In genomic region chr20:63216849-63217471, GRCh38 we compare ENCODE assay signal across 8 cellular contexts. TPM values are rescaled to one million over a fixed set of nuclear protein-coding genes. Genes with fewer than 3 reads are reported as not detected.
DNase-seq lines count a peak whose midpoint lies in the region; ATAC-seq, FAIRE-seq and TF ChIP-seq lines count a peak whose summit lies in the region.

No MANE protein-coding gene starts in this region.

- 15% methylated on average over 13 of the region's 13 CpGs for WGBS in HepG2 (ENCODE audit: low lambda C conversion rate)
- 73 to 100% methylated on average over 1 to 13 of the region's 13 CpGs for WGBS in transverse colon (ENCODE audit: low coverage in 1 of 2), 2 donors

- FAIRE-seq in HepG2 (lab: Jason Lieb, UNC) = peak; percentile 44

- H3K4me1 Mint-ChIP-seq in activated T-cell treated with anti-CD3 and anti-CD28 coated beads, Interleukin-2, amount 50 U/mL, for 24 hours (ENCODE audit: low read depth) = peaks cover 42% of the 10 kb centered on the region

- no TSS peak for BruUV-seq in HepG2 (replicated peaks; lab: Mats Ljungman, UMichigan)

- peak overlapping the region; percentile 82 for H3K27ac ChIP-seq in angular gyrus (ENCODE audit: low read depth, low read length)
- no peak overlapping the region for H3K27ac ChIP-seq in HepG2 (ENCODE audit: extremely low read length, insufficient read depth, low read length)
- peak overlapping the region; percentile 81 to 91 (median 83) for H3K27ac ChIP-seq in transverse colon

- no peak; the same call in 1 of the 2 replicates for TF ChIP-seq RAD21 in HepG2 (CRISPR knock-in tag; IDR thresholded peaks at IDR 0.05)

- H3K4me1 ChIP-seq in HepG2 (ENCODE audit: insufficient read depth, low read length) (peaks cover 53% of the 10 kb centered on the region), transverse colon (peaks cover 11 to 35% (median 31%) of the 10 kb centered on the region in 4 donors)

- H3K27me3 ChIP-seq in HepG2 (ENCODE audit: control insufficient read depth in 1 of 2, insufficient read depth in 2 of 2, low read length in 2 of 2) = peaks cover 21 to 43% of the 10 kb centered on the region in 2 experiments; a peak in 4 of 5 replicates
- peaks cover 4% of the 10 kb centered on the region for H3K27me3 ChIP-seq in transverse colon

- POLR2A ChIA-PET in HepG2 (lab: Yijun Ruan, JAX) = interaction anchor here (0.9 to 1.8 kb wide), 3 partner anchors 8 to 425 kb away, joined by 3 to 4 read pairs (median 4); partner anchors contain the start of gene BIRC7

- ATAC-seq in HepG2 (peak; percentile 44), GM21515 (IDR thresholded peaks at IDR 0.05; ENCODE audit: unreplicated experiment) (no peak), HG03135 (IDR thresholded peaks at IDR 0.05; ENCODE audit: unreplicated experiment) (no peak)

- peaks cover 34% of the 10 kb centered on the region for H4K20me1 ChIP-seq in HepG2 (ENCODE audit: insufficient read depth, low read length)

- intact Hi-C loops in HepG2 (cut with micrococcal nuclease; ENCODE audit: unreplicated experiment) (loop anchor here (5.0 kb wide), 1 partner anchor 35 kb away; no protein-coding TSS in a partner anchor), transverse colon (cut with DNase I; ENCODE audit: low total_unique reads) (no loop called here)

- H3K9me3 Mint-ChIP-seq in activated T-cell treated with anti-CD3 and anti-CD28 coated beads, Interleukin-2, amount 50 U/mL, for 24 hours = no peaks in the 10 kb centered on the region

- H3K4me2 ChIP-seq in HepG2 (ENCODE audit: low read depth, low read length) = peak overlapping the region; percentile 84

- peak overlapping the region; percentile 86 for H3K27ac Mint-ChIP-seq in activated T-cell treated with anti-CD3 and anti-CD28 coated beads, Interleukin-2, amount 50 U/mL, for 24 hours

- H3K36me3 ChIP-seq in HepG2 (replicated peaks in 1 of 2; ENCODE audit: control insufficient read depth in 1 of 2, insufficient read depth in 2 of 2, low read length in 2 of 2) (peaks cover 13 to 30% of the 10 kb centered on the region in 2 experiments), transverse colon (peaks cover 0 to 9% (median 0%) of the 10 kb centered on the region in 4 donors)

- H3K9me3 ChIP-seq in HepG2 (ENCODE audit: low read length) = no peaks in the 10 kb centered on the region
- no peaks in the 10 kb centered on the region for H3K9me3 ChIP-seq in transverse colon

- peak overlapping the region; percentile 69 for H3K9ac ChIP-seq in HepG2 (ENCODE audit: insufficient read depth, low read depth, low read length)

- H3K27me3 Mint-ChIP-seq in activated T-cell treated with anti-CD3 and anti-CD28 coated beads, Interleukin-2, amount 50 U/mL, for 24 hours = no peaks in the 10 kb centered on the region

- H3K36me3 Mint-ChIP-seq in activated T-cell treated with anti-CD3 and anti-CD28 coated beads, Interleukin-2, amount 50 U/mL, for 24 hours (ENCODE audit: low read depth) = peaks cover 35% of the 10 kb centered on the region

- CTCF ChIA-PET in HepG2 (lab: Yijun Ruan, JAX; ENCODE audit: low intra/inter-chr PET ratio, low total read pairs) = no interaction called here

- peak; percentile 39 for DNase-seq in activated T-cell treated with anti-CD3 and anti-CD28 coated beads, Interleukin-2, amount 50 U/mL, for 24 hours
- DNase-seq in activated T-cell treated with anti-CD3 and anti-CD28 coated beads, Interleukin-2, amount 50 U/mL, for 1 hour = no peak
- no peak for DNase-seq in HepG2 (ENCODE audit: low spot score)
- DNase-seq in transverse colon = no peak
- DNase-seq in mesenteric fat pad (ENCODE audit: low spot score) = no peak

- in situ Hi-C loops in HepG2 (cut with HindIII; ENCODE audit: extremely low pct_ligation_motif_present, low pct_unique_long_range_greater_than_20kb) = no loop called here
- in situ Hi-C loops in transverse colon (cut with MboI; ENCODE audit: low pct_ligation_motif_present in 1 of 4, low pct_unique_long_range_greater_than_20kb in 1 of 4, low sequenced_read_pairs in 3 of 4) = no loop called here

- H2AFZ ChIP-seq in HepG2 (ENCODE audit: low read length) = no peak overlapping the region

- TF ChIP-seq CTCF in HepG2 (CRISPR knock-in tag; IDR thresholded peaks at IDR 0.05) (peak; percentile 24), transverse colon (IDR thresholded peaks at IDR 0.05) (no peak)

- H3K4me3 ChIP-seq in HepG2 (replicated peaks in 1 of 3; ENCODE audit: insufficient read depth in 1 of 3, low read depth in 2 of 3, low read length in 3 of 3) = peak overlapping the region; percentile 48 to 97 (median 74)
- peak overlapping the region in 3 of 4 donors; percentile 88 to 99 (median 96) for H3K4me3 ChIP-seq in transverse colon

- peak overlapping the region; percentile 98 for H3K4me3 Mint-ChIP-seq in activated T-cell treated with anti-CD3 and anti-CD28 coated beads, Interleukin-2, amount 50 U/mL, for 24 hours

- no peak for TF ChIP-seq EP300 in HepG2 (IDR thresholded peaks at IDR 0.05; ENCODE audit: low read depth in 2 of 2, low read length in 2 of 2)
- TF ChIP-seq EP300 in HepG2 (CRISPR knock-in tag; IDR thresholded peaks at IDR 0.05; ENCODE audit: borderline replicate concordance) = no peak
- no peak for TF ChIP-seq EP300 in transverse colon (IDR thresholded peaks at IDR 0.05; ENCODE audit: low read depth)

- H3K79me2 ChIP-seq in HepG2 (ENCODE audit: insufficient read depth, low read length) = peaks cover 35% of the 10 kb centered on the region

- no peak for TF ChIP-seq POLR2A in HepG2 (IDR thresholded peaks at IDR 0.05; ENCODE audit: insufficient read depth in 1 of 2, low read depth in 2 of 2, low read length in 2 of 2)
- no peak for TF ChIP-seq POLR2A in transverse colon (IDR thresholded peaks at IDR 0.05)

RNA-seq across cellular contexts. Expression of gene YTHDF1, which starts 1.0 kb away (rescaled TPM):
- total RNA-seq in HepG2 (2016; rRNA removed; fragmentation: Illumina TruSeq; extraction: Trizol) = 37.7 and 39.8 TPM in 2 replicates
- 15.1 and 15.2 TPM in 2 replicates for total RNA-seq in HepG2 (2016; cell fraction: cytosol; rRNA removed; fragmentation: Illumina TruSeq; extraction: Trizol; ENCODE audit: low read depth)
- 35.8 and 37.7 TPM in 2 replicates for total RNA-seq in HepG2 (2016; cell fraction: insoluble cytoplasmic fraction; rRNA removed; fragmentation: Illumina TruSeq; extraction: Trizol)
- 41.8 and 42.4 TPM in 2 replicates for total RNA-seq in HepG2 (2016; cell fraction: membrane; rRNA removed; fragmentation: Illumina TruSeq; extraction: Trizol)
- total RNA-seq in HepG2 (2016; cell fraction: nucleus; rRNA removed; fragmentation: Illumina TruSeq; extraction: Trizol) = 28.2 and 31.2 TPM in 2 replicates
- polyA plus RNA-seq in HepG2 (2011; rRNA removed) = 34.5 and 36.4 TPM in 2 replicates
- polyA plus RNA-seq in HepG2 (2011; cell fraction: cytosol; rRNA removed) = 27.2 and 28.5 TPM in 2 replicates
- polyA plus RNA-seq in HepG2 (2011; cell fraction: nucleus; rRNA removed) = 36.7 and 41.9 TPM in 2 replicates
- polyA plus RNA-seq in HepG2 (2012) = 36.8 and 38.5 TPM in 2 replicates
- polyA plus RNA-seq in HepG2 (2016; cell fraction: cytosol; fragmentation: Illumina TruSeq; extraction: Trizol; ENCODE audit: low read depth) = 9.5 and 11.3 TPM in 2 replicates
- polyA plus RNA-seq in HepG2 (2016; cell fraction: insoluble cytoplasmic fraction; fragmentation: Illumina TruSeq; extraction: Trizol; ENCODE audit: low read depth) = 51.6 and 60.0 TPM in 2 replicates
- polyA plus RNA-seq in HepG2 (2016; cell fraction: membrane; fragmentation: Illumina TruSeq; extraction: Trizol; ENCODE audit: low read depth) = 29.6 and 31.9 TPM in 2 replicates
- 75.9 and 78.1 TPM in 2 replicates for polyA plus RNA-seq in HepG2 (2016; cell fraction: nucleus; fragmentation: Illumina TruSeq; extraction: Trizol; ENCODE audit: insufficient read depth, low read depth)
- 40.3 and 47.9 TPM in 2 replicates for polyA minus RNA-seq in HepG2 (2011; rRNA and poly(A)+ RNA removed; ENCODE audit: low replicate concordance)
- polyA minus RNA-seq in HepG2 (2011; cell fraction: cytosol; rRNA and poly(A)+ RNA removed) = 30.1 and 32.4 TPM in 2 replicates
- polyA minus RNA-seq in HepG2 (2011; cell fraction: nucleus; rRNA and poly(A)+ RNA removed) = 17.8 and 21.1 TPM in 2 replicates
- total RNA-seq in transverse colon = 10 to 100 TPM; 29.4 to 35.2 (median 32.9) TPM
- 33.6 TPM for total RNA-seq in mesenteric fat pad

RNA-seq across cellular contexts. Expression of gene BIRC7, which starts 18.7 kb away (rescaled TPM):
- total RNA-seq in HepG2 (2016; rRNA removed; fragmentation: Illumina TruSeq; extraction: Trizol) (0.20 and 0.27 TPM in 2 replicates), transverse colon (10 to 100 TPM in 1 of 4 donors, 1 to 10 TPM in 1, not detected in 2; 1.6 to 12.7 TPM), mesenteric fat pad (0.35 TPM)
- total RNA-seq in HepG2 (2016; cell fraction: cytosol; rRNA removed; fragmentation: Illumina TruSeq; extraction: Trizol; ENCODE audit: low read depth) = not detected in 2 replicates
- 0.33 and 0.45 TPM in 2 replicates for total RNA-seq in HepG2 (2016; cell fraction: insoluble cytoplasmic fraction; rRNA removed; fragmentation: Illumina TruSeq; extraction: Trizol)
- total RNA-seq in HepG2 (2016; cell fraction: membrane; rRNA removed; fragmentation: Illumina TruSeq; extraction: Trizol) = 0.12 and 0.17 TPM in 2 replicates
- total RNA-seq in HepG2 (2016; cell fraction: nucleus; rRNA removed; fragmentation: Illumina TruSeq; extraction: Trizol) = 0.28 and 0.53 TPM in 2 replicates
- 5.1 and 8.6 TPM in 2 replicates for polyA plus RNA-seq in HepG2 (2011; rRNA removed)
- polyA plus RNA-seq in HepG2 (2011; cell fraction: cytosol; rRNA removed) = 4.3 and 7.9 TPM in 2 replicates
- 81.1 and 86.7 TPM in 2 replicates for polyA plus RNA-seq in HepG2 (2011; cell fraction: nucleus; rRNA removed)
- polyA plus RNA-seq in HepG2 (2012) = 2.6 and 6.6 TPM in 2 replicates
- 0.14 TPM in 1 of 2 replicates, not detected in the other for polyA plus RNA-seq in HepG2 (2016; cell fraction: cytosol; fragmentation: Illumina TruSeq; extraction: Trizol; ENCODE audit: low read depth)
- 0.37 TPM in 1 of 2 replicates, not detected in the other for polyA plus RNA-seq in HepG2 (2016; cell fraction: insoluble cytoplasmic fraction; fragmentation: Illumina TruSeq; extraction: Trizol; ENCODE audit: low read depth)
- 0.29 TPM in 1 of 2 replicates, not detected in the other for polyA plus RNA-seq in HepG2 (2016; cell fraction: membrane; fragmentation: Illumina TruSeq; extraction: Trizol; ENCODE audit: low read depth)
- 0.62 and 0.85 TPM in 2 replicates for polyA plus RNA-seq in HepG2 (2016; cell fraction: nucleus; fragmentation: Illumina TruSeq; extraction: Trizol; ENCODE audit: insufficient read depth, low read depth)
- polyA minus RNA-seq in HepG2 (2011; rRNA and poly(A)+ RNA removed; ENCODE audit: low replicate concordance) = 0.37 and 4.3 TPM in 2 replicates
- 2.0 and 2.2 TPM in 2 replicates for polyA minus RNA-seq in HepG2 (2011; cell fraction: cytosol; rRNA and poly(A)+ RNA removed)
- polyA minus RNA-seq in HepG2 (2011; cell fraction: nucleus; rRNA and poly(A)+ RNA removed) = 6.4 and 9.9 TPM in 2 replicates

RNA-seq across cellular contexts. Expression of gene NKAIN4, which starts 37.3 kb away (rescaled TPM):
- total RNA-seq in HepG2 (2016; rRNA removed; fragmentation: Illumina TruSeq; extraction: Trizol) (not detected in 2 replicates), transverse colon (under 1 TPM in 1 of 4 donors, not detected in 3; 0.79 TPM), mesenteric fat pad (not detected)
- not detected in 2 replicates for total RNA-seq in HepG2 (2016; cell fraction: cytosol; rRNA removed; fragmentation: Illumina TruSeq; extraction: Trizol; ENCODE audit: low read depth)
- not detected in 2 replicates for total RNA-seq in HepG2 (2016; cell fraction: insoluble cytoplasmic fraction; rRNA removed; fragmentation: Illumina TruSeq; extraction: Trizol)
- total RNA-seq in HepG2 (2016; cell fraction: membrane; rRNA removed; fragmentation: Illumina TruSeq; extraction: Trizol) = not detected in 2 replicates
- total RNA-seq in HepG2 (2016; cell fraction: nucleus; rRNA removed; fragmentation: Illumina TruSeq; extraction: Trizol) = not detected in 2 replicates
- polyA plus RNA-seq in HepG2 (2011; rRNA removed) = not detected in 2 replicates
- not detected in 2 replicates for polyA plus RNA-seq in HepG2 (2011; cell fraction: cytosol; rRNA removed)
- polyA plus RNA-seq in HepG2 (2011; cell fraction: nucleus; rRNA removed) = not detected in 2 replicates
- polyA plus RNA-seq in HepG2 (2012) = 0.27 TPM in 1 of 2 replicates, not detected in the other
- polyA plus RNA-seq in HepG2 (2016; cell fraction: cytosol; fragmentation: Illumina TruSeq; extraction: Trizol; ENCODE audit: low read depth) = not detected in 2 replicates
- not detected in 2 replicates for polyA plus RNA-seq in HepG2 (2016; cell fraction: insoluble cytoplasmic fraction; fragmentation: Illumina TruSeq; extraction: Trizol; ENCODE audit: low read depth)
- not detected in 2 replicates for polyA plus RNA-seq in HepG2 (2016; cell fraction: membrane; fragmentation: Illumina TruSeq; extraction: Trizol; ENCODE audit: low read depth)
- polyA plus RNA-seq in HepG2 (2016; cell fraction: nucleus; fragmentation: Illumina TruSeq; extraction: Trizol; ENCODE audit: insufficient read depth, low read depth) = not detected in 2 replicates
- not detected in 2 replicates for polyA minus RNA-seq in HepG2 (2011; rRNA and poly(A)+ RNA removed; ENCODE audit: low replicate concordance)
- polyA minus RNA-seq in HepG2 (2011; cell fraction: cytosol; rRNA and poly(A)+ RNA removed) = not detected in 2 replicates
- not detected in 2 replicates for polyA minus RNA-seq in HepG2 (2011; cell fraction: nucleus; rRNA and poly(A)+ RNA removed)

RNA-seq across cellular contexts. Expression of gene ARFGAP1, which starts 55.7 kb away (rescaled TPM):
- total RNA-seq in HepG2 (2016; rRNA removed; fragmentation: Illumina TruSeq; extraction: Trizol) (51.4 and 132 TPM in 2 replicates), transverse colon (100 to 1,000 TPM in 1 of 4 donors, 10 to 100 TPM in 3; 43.8 to 200 (median 74.8) TPM), mesenteric fat pad (60.8 TPM)
- 32.3 and 33.5 TPM in 2 replicates for total RNA-seq in HepG2 (2016; cell fraction: cytosol; rRNA removed; fragmentation: Illumina TruSeq; extraction: Trizol; ENCODE audit: low read depth)
- 44.4 and 147 TPM in 2 replicates for total RNA-seq in HepG2 (2016; cell fraction: insoluble cytoplasmic fraction; rRNA removed; fragmentation: Illumina TruSeq; extraction: Trizol)
- total RNA-seq in HepG2 (2016; cell fraction: membrane; rRNA removed; fragmentation: Illumina TruSeq; extraction: Trizol) = 36.6 and 38.2 TPM in 2 replicates
- 173 and 206 TPM in 2 replicates for total RNA-seq in HepG2 (2016; cell fraction: nucleus; rRNA removed; fragmentation: Illumina TruSeq; extraction: Trizol)
- polyA plus RNA-seq in HepG2 (2011; rRNA removed) = 132 and 173 TPM in 2 replicates
- 40.1 and 86.0 TPM in 2 replicates for polyA plus RNA-seq in HepG2 (2011; cell fraction: cytosol; rRNA removed)
- 1,804 and 3,077 TPM in 2 replicates for polyA plus RNA-seq in HepG2 (2011; cell fraction: nucleus; rRNA removed)
- polyA plus RNA-seq in HepG2 (2012) = 112 and 149 TPM in 2 replicates
- polyA plus RNA-seq in HepG2 (2016; cell fraction: cytosol; fragmentation: Illumina TruSeq; extraction: Trizol; ENCODE audit: low read depth) = 5.1 and 5.7 TPM in 2 replicates
- polyA plus RNA-seq in HepG2 (2016; cell fraction: insoluble cytoplasmic fraction; fragmentation: Illumina TruSeq; extraction: Trizol; ENCODE audit: low read depth) = 47.2 and 54.2 TPM in 2 replicates
- 13.3 and 16.2 TPM in 2 replicates for polyA plus RNA-seq in HepG2 (2016; cell fraction: membrane; fragmentation: Illumina TruSeq; extraction: Trizol; ENCODE audit: low read depth)
- 572 and 622 TPM in 2 replicates for polyA plus RNA-seq in HepG2 (2016; cell fraction: nucleus; fragmentation: Illumina TruSeq; extraction: Trizol; ENCODE audit: insufficient read depth, low read depth)
- polyA minus RNA-seq in HepG2 (2011; rRNA and poly(A)+ RNA removed; ENCODE audit: low replicate concordance) = 69.2 and 278 TPM in 2 replicates
- 47.8 and 61.7 TPM in 2 replicates for polyA minus RNA-seq in HepG2 (2011; cell fraction: cytosol; rRNA and poly(A)+ RNA removed)
- 203 and 232 TPM in 2 replicates for polyA minus RNA-seq in HepG2 (2011; cell fraction: nucleus; rRNA and poly(A)+ RNA removed)
